In genomic region chr9:91067306-91067860, GRCh38 we compare ENCODE assay signal across 23 cellular contexts.
DNase-seq lines count a peak whose midpoint lies in the region; ATAC-seq and TF ChIP-seq lines count a peak whose summit lies in the region.
"Had no signal": no experiment of that assay in that cellular context is flagged by ENCODE, and none has a peak within 500 bp of the region (broad histone marks: within the 10 kb centered on the region; RNA-seq: fewer than 3 reads in every experiment).

No MANE protein-coding gene starts in this region.

- H3K36me3 Mint-ChIP-seq in activated CD4-positive, alpha-beta T cell treated with anti-CD3 and anti-CD28 coated beads, Interleukin-2, amount 10 ng/mL, durations not matched to agents 24 days and 14 days (ENCODE audit: low read depth), result peaks cover 10% of the 10 kb centered on the region
- H3K36me3 Mint-ChIP-seq in activated CD4-positive, alpha-beta T cell treated with anti-CD3 and anti-CD28 coated beads for 36 hours (ENCODE audit: low read depth), result no peaks in the 10 kb centered on the region
- H3K36me3 Mint-ChIP-seq: CD4-positive, CD25-positive, alpha-beta regulatory T cell; CD8-positive, alpha-beta T cell had no signal

- H3K9me3 Mint-ChIP-seq in activated CD4-positive, alpha-beta T cell treated with anti-CD3 and anti-CD28 coated beads, Interleukin-2, amount 10 ng/mL, durations not matched to agents 24 days and 14 days, result peaks cover 13% of the 10 kb centered on the region
- no peaks in the 10 kb centered on the region for H3K9me3 Mint-ChIP-seq in activated CD4-positive, alpha-beta T cell treated with anti-CD3 and anti-CD28 coated beads for 36 hours (ENCODE audit: low read depth)

- intact Hi-C loops in activated CD4-positive, alpha-beta T cell treated with anti-CD3 and anti-CD28 coated beads, Interleukin-2, amount 10 ng/mL, durations not matched to agents 24 days and 14 days (cut with micrococcal nuclease), result no loop called here
- intact Hi-C loops in activated CD4-positive, alpha-beta T cell treated with anti-CD3 and anti-CD28 coated beads for 36 hours (cut with DNase I, micrococcal nuclease), result no loop called here
- intact Hi-C loops in cardiac septum (cut with DNase I), result no loop called here
- intact Hi-C loops in sciatic nerve (cut with DNase I), result no loop called here

- H3K36me3 ChIP-seq in right atrium auricular region, result no peaks in the 10 kb centered on the region
- H3K36me3 ChIP-seq in HAP-1 (replicated peaks), result no peaks in the 10 kb centered on the region
- H3K36me3 ChIP-seq: BLaER1 had no signal

- H3K27ac Mint-ChIP-seq in activated CD4-positive, alpha-beta T cell treated with anti-CD3 and anti-CD28 coated beads, Interleukin-2, amount 10 ng/mL, durations not matched to agents 24 days and 14 days, result no peak overlapping the region
- no peak overlapping the region for H3K27ac Mint-ChIP-seq in activated CD4-positive, alpha-beta T cell treated with anti-CD3 and anti-CD28 coated beads for 36 hours
- H3K27ac Mint-ChIP-seq: B cell; CD4-positive, CD25-positive, alpha-beta regulatory T cell; CD8-positive, alpha-beta T cell had no signal

- ATAC-seq in activated CD4-positive, alpha-beta T cell treated with anti-CD3 and anti-CD28 coated beads for 36 hours, result no peak
- no peak for ATAC-seq in sciatic nerve
- ATAC-seq: CD8-positive, alpha-beta T cell; GM12878; HCT116 had no signal

- H3K4me1 Mint-ChIP-seq in activated CD4-positive, alpha-beta T cell treated with anti-CD3 and anti-CD28 coated beads, Interleukin-2, amount 10 ng/mL, durations not matched to agents 24 days and 14 days, result peaks cover 14% of the 10 kb centered on the region
- H3K4me1 Mint-ChIP-seq in activated CD4-positive, alpha-beta T cell treated with anti-CD3 and anti-CD28 coated beads for 36 hours, result peaks cover 21% of the 10 kb centered on the region
- H3K4me1 Mint-ChIP-seq: B cell had no signal

- POLR2A ChIA-PET in activated CD4-positive, alpha-beta T cell treated with anti-CD3 and anti-CD28 coated beads for 36 hours (lab: Charles Lee), result no interaction called here

- no peak overlapping the region for H3K27ac ChIP-seq in right atrium auricular region
- H3K27ac ChIP-seq: 22Rv1, BLaER1, C4-2B, GM23248 had no signal

- CTCF ChIA-PET in activated CD4-positive, alpha-beta T cell treated with anti-CD3 and anti-CD28 coated beads for 36 hours (lab: Charles Lee), result interaction anchor here (1.0 to 1.3 kb wide), 2 partner anchors 15 to 17 kb away, joined by 3 read pairs; no protein-coding TSS in a partner anchor

- H3K27me3 ChIP-seq in right atrium auricular region (no peaks in the 10 kb centered on the region), HAP-1 (ENCODE audit: low read depth) (no peaks in the 10 kb centered on the region)
- H3K27me3 ChIP-seq: BLaER1 had no signal

- no peak overlapping the region for H3K4me3 Mint-ChIP-seq in activated CD4-positive, alpha-beta T cell treated with anti-CD3 and anti-CD28 coated beads, Interleukin-2, amount 10 ng/mL, durations not matched to agents 24 days and 14 days
- no peak overlapping the region for H3K4me3 Mint-ChIP-seq in activated CD4-positive, alpha-beta T cell treated with anti-CD3 and anti-CD28 coated beads for 36 hours
- H3K4me3 Mint-ChIP-seq: B cell; CD4-positive, CD25-positive, alpha-beta regulatory T cell; CD8-positive, alpha-beta T cell had no signal

- H3K27me3 Mint-ChIP-seq in activated CD4-positive, alpha-beta T cell treated with anti-CD3 and anti-CD28 coated beads, Interleukin-2, amount 10 ng/mL, durations not matched to agents 24 days and 14 days, result no peaks in the 10 kb centered on the region
- H3K27me3 Mint-ChIP-seq in activated CD4-positive, alpha-beta T cell treated with anti-CD3 and anti-CD28 coated beads for 36 hours, result peaks cover 2% of the 10 kb centered on the region
- H3K27me3 Mint-ChIP-seq: CD4-positive, CD25-positive, alpha-beta regulatory T cell had no signal

- H3K4me1 ChIP-seq in right atrium auricular region (peaks cover 0 to 8% of the 10 kb centered on the region in 2 donors), HAP-1 (no peaks in the 10 kb centered on the region)
- H3K4me1 ChIP-seq: BLaER1, Caco-2 had no signal

- peak; percentile 53 for DNase-seq in activated CD4-positive, alpha-beta T cell treated with anti-CD3 and anti-CD28 coated beads, Interleukin-2, amount 10 ng/mL, durations not matched to agents 24 days and 14 days
- DNase-seq in activated CD4-positive, alpha-beta T cell treated with anti-CD3 and anti-CD28 coated beads for 36 hours, result no peak
- DNase-seq in right atrium auricular region (ENCODE audit: low spot score) (peak; percentile 54), cardiac septum (ENCODE audit: low spot score) (no peak), sciatic nerve (ENCODE audit: low spot score) (peak; percentile 27), NCI-H345 (lab: John Stamatoyannopoulos, UW) (no peak), NCI-H226 (no peak), HAP-1 (ENCODE audit: low spot score in 2 of 2) (no peak)
- DNase-seq: Caco-2; CD4-positive, CD25-positive, alpha-beta regulatory T cell; CD8-positive, alpha-beta T cell; DMS153; DMS79; EL; GDM1; GM23248; H7 had no signal

- H3K9me3 ChIP-seq in right atrium auricular region (no peaks in the 10 kb centered on the region), HAP-1 (no peaks in the 10 kb centered on the region)
- H3K9me3 ChIP-seq: Caco-2 had no signal

- no peak overlapping the region for H3K4me3 ChIP-seq in right atrium auricular region
- no peak overlapping the region for H3K4me3 ChIP-seq in HAP-1
- H3K4me3 ChIP-seq: BLaER1, GM12878, GM23248 had no signal

- in situ Hi-C loops in HAP-1 (cut with MboI; ENCODE audit: low sequenced_read_pairs), result no loop called here

- no peak for TF ChIP-seq CTCF in right atrium auricular region (IDR thresholded peaks at IDR 0.05)

Comparison
In these comparisons a context has a peak if more than half of its experiments do, and no peak if none do; other contexts are left out.
1. DNase-seq: peak in activated CD4-positive, alpha-beta T cell treated with anti-CD3 and anti-CD28 coated beads, Interleukin-2, amount 10 ng/mL, durations not matched to agents 24 days and 14 days (single experiment), right atrium auricular region (single experiment) and sciatic nerve (single experiment); none in activated CD4-positive, alpha-beta T cell treated with anti-CD3 and anti-CD28 coated beads for 36 hours (single experiment), cardiac septum (single experiment), NCI-H345 (single experiment), NCI-H226 (single experiment) and HAP-1 (0 of 2).